Comparison of ENCODE assay signal across 15 cellular contexts in the genomic region with DNA sequence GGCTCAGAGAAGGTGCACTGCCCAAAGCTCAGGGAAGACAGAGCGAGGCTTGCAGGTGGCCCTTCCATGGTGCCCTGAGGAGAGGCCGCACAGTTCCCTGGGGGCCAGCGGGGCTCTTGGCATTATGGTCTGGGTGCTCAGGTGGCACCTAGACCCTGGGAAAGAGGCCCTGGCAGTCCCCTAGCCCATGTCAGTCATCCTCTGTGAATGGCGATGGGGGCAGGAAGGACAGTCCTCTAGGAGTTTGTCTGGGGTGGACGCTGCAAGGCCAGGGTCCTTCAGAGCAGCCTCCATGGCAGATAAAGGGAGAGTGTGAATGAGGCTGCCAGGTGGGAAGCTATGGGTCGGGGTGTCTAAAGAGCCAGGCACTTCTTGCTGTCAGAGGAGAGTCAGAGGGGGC.
DNase-seq lines count a peak whose midpoint lies in the region; ATAC-seq, FAIRE-seq and TF ChIP-seq lines count a peak whose summit lies in the region.
"Had no signal": no experiment of that assay in that cellular context is flagged by ENCODE, and none has a peak within 500 bp of the region (broad histone marks: within the 10 kb centered on the region; RNA-seq: fewer than 3 reads in every experiment).

No MANE protein-coding gene starts in this region.

- no peaks in the 10 kb centered on the region for H3K9me3 ChIP-seq in right lobe of liver
- H3K9me3 ChIP-seq in HepG2 (ENCODE audit: low read length), result no peaks in the 10 kb centered on the region
- no peaks in the 10 kb centered on the region for H3K9me3 ChIP-seq in RWPE2 (ENCODE audit: severe bottlenecking)
- H3K9me3 ChIP-seq in kidney (ENCODE audit: control insufficient read depth in 1 of 2, low read length in 2 of 2), result no peaks in the 10 kb centered on the region
- no peaks in the 10 kb centered on the region for H3K9me3 ChIP-seq in aorta (ENCODE audit: control insufficient read depth, low read length)
- no peaks in the 10 kb centered on the region for H3K9me3 ChIP-seq in esophagus muscularis mucosa
- H3K9me3 ChIP-seq: A549, BE2C, Caco-2 had no signal

- no peak overlapping the region for H3K4me2 ChIP-seq in HepG2 (ENCODE audit: low read depth, low read length)
- H3K4me2 ChIP-seq: A549 had no signal

- DNase-seq in right lobe of liver (peak in 2 of 3 donors; percentile 2 to 35), HepG2 (ENCODE audit: low spot score) (no peak), RWPE2 (ENCODE audit: low spot score) (peak; percentile 29), kidney (peak; percentile 26), aorta (peak; percentile 0 to 37), esophagus muscularis mucosa (ENCODE audit: extremely low spot score) (no peak), glomerular visceral epithelial cell (ENCODE audit: extremely low spot score) (no peak)
- DNase-seq: BE2C, DND-41, GDM1, H7 had no signal

- H3K4me3 ChIP-seq in right lobe of liver, result no peak overlapping the region
- H3K4me3 ChIP-seq in HepG2 (replicated peaks in 1 of 3; ENCODE audit: insufficient read depth in 1 of 3, low read depth in 2 of 3, low read length in 3 of 3), result no peak overlapping the region
- H3K4me3 ChIP-seq in RWPE2 (ENCODE audit: severe bottlenecking), result no peak overlapping the region
- no peak overlapping the region for H3K4me3 ChIP-seq in kidney (ENCODE audit: low read length in 2 of 2)
- no peak overlapping the region for H3K4me3 ChIP-seq in aorta (ENCODE audit: low read length in 2 of 2)
- no peak overlapping the region for H3K4me3 ChIP-seq in esophagus muscularis mucosa
- H3K4me3 ChIP-seq: A549 had no signal

- TF ChIP-seq CTCF in right lobe of liver (IDR thresholded peaks at IDR 0.05) (no peak), HepG2 (CRISPR knock-in tag; IDR thresholded peaks at IDR 0.05) (no peak), RWPE2 (IDR thresholded peaks at IDR 0.05; ENCODE audit: poor library complexity, severe bottlenecking) (no peak), kidney (IDR thresholded peaks at IDR 0.05; ENCODE audit: borderline replicate concordance, extremely low read depth, insufficient read depth) (no peak), esophagus muscularis mucosa (IDR thresholded peaks at IDR 0.05) (no peak)

- WGBS in right lobe of liver (ENCODE audit: insufficient coverage, low coverage, low lambda C conversion rate, missing lambda C conversion rate), result 100% methylated on average over 1 of the region's 6 CpGs
- WGBS in HepG2 (ENCODE audit: low lambda C conversion rate), result 46% methylated on average over 5 of the region's 6 CpGs
- WGBS in aorta, 2 donors, result 97 to 98% methylated on average over 6 of the region's 6 CpGs
- 100% methylated on average over 6 of the region's 6 CpGs for WGBS in esophagus muscularis mucosa

- no peak for FAIRE-seq in HepG2 (lab: Jason Lieb, UNC)
- no peak for FAIRE-seq in kidney (lab: Jason Lieb, UNC)
- FAIRE-seq: A549, GM12892 had no signal

- POLR2A ChIA-PET in HepG2 (lab: Yijun Ruan, JAX), result no interaction called here

- no peak overlapping the region for H3K27ac ChIP-seq in right lobe of liver
- H3K27ac ChIP-seq in HepG2 (ENCODE audit: extremely low read length, insufficient read depth, low read length), result no peak overlapping the region
- H3K27ac ChIP-seq in RWPE2 (ENCODE audit: poor library complexity, severe bottlenecking), result no peak overlapping the region
- no peak overlapping the region for H3K27ac ChIP-seq in kidney (ENCODE audit: low read depth in 2 of 2, low read length in 2 of 2)
- no peak overlapping the region for H3K27ac ChIP-seq in aorta (ENCODE audit: low read depth in 1 of 2, low read length in 2 of 2)
- H3K27ac ChIP-seq in esophagus muscularis mucosa (replicated peaks in 1 of 4), result no peak overlapping the region
- H3K27ac ChIP-seq: C4-2B had no signal

- in situ Hi-C loops in HepG2 (cut with HindIII; ENCODE audit: extremely low pct_ligation_motif_present, low pct_unique_long_range_greater_than_20kb), result no loop called here

- H3K27me3 ChIP-seq in right lobe of liver (no peaks in the 10 kb centered on the region), HepG2 (ENCODE audit: control insufficient read depth in 1 of 2, insufficient read depth in 2 of 2, low read length in 2 of 2) (peaks cover 1 to 16% of the 10 kb centered on the region in 2 experiments; a peak in 4 of 5 replicates), RWPE2 (ENCODE audit: insufficient read depth, poor library complexity, severe bottlenecking) (no peaks in the 10 kb centered on the region), aorta (ENCODE audit: control insufficient read depth in 1 of 2, insufficient read depth in 2 of 2, low read length in 1 of 2) (no peaks in the 10 kb centered on the region), esophagus muscularis mucosa (no peaks in the 10 kb centered on the region)
- H3K27me3 ChIP-seq: BE2C had no signal

- intact Hi-C loops in right lobe of liver (cut with DNase I) (no loop called here), HepG2 (cut with micrococcal nuclease; ENCODE audit: unreplicated experiment) (no loop called here), kidney (cut with DNase I) (no loop called here), aorta (cut with DNase I) (no loop called here), esophagus muscularis mucosa (cut with DNase I) (no loop called here)

- no peak overlapping the region for H3K9ac ChIP-seq in HepG2 (ENCODE audit: insufficient read depth, low read depth, low read length)
- no peak overlapping the region for H3K9ac ChIP-seq in kidney (ENCODE audit: low read length in 2 of 2)

- H3K36me3 ChIP-seq in right lobe of liver (no peaks in the 10 kb centered on the region), HepG2 (replicated peaks in 1 of 2; ENCODE audit: control insufficient read depth in 1 of 2, insufficient read depth in 2 of 2, low read length in 2 of 2) (no peaks in the 10 kb centered on the region), RWPE2 (ENCODE audit: low read depth) (no peaks in the 10 kb centered on the region), kidney (ENCODE audit: control insufficient read depth in 1 of 2, insufficient read depth in 2 of 2, low read length in 2 of 2) (no peaks in the 10 kb centered on the region), aorta (ENCODE audit: control insufficient read depth in 1 of 2, insufficient read depth in 2 of 2, low read length in 1 of 2) (no peaks in the 10 kb centered on the region), esophagus muscularis mucosa (no peaks in the 10 kb centered on the region)
- H3K36me3 ChIP-seq: BE2C had no signal

- no peak overlapping the region for H2AFZ ChIP-seq in HepG2 (ENCODE audit: low read length)

- ATAC-seq in right lobe of liver (no peak), HepG2 (no peak), RWPE2 (ENCODE audit: low read depth) (no peak), aorta (ENCODE audit: low FRiP score) (no peak)
- ATAC-seq: A549 had no signal

- H3K79me2 ChIP-seq in HepG2 (ENCODE audit: insufficient read depth, low read length), result no peaks in the 10 kb centered on the region

- no peaks in the 10 kb centered on the region for H4K20me1 ChIP-seq in HepG2 (ENCODE audit: insufficient read depth, low read length)

- TF ChIP-seq EP300 in HepG2 (IDR thresholded peaks at IDR 0.05; ENCODE audit: low read depth in 2 of 2, low read length in 2 of 2), result no peak
- no peak for TF ChIP-seq EP300 in HepG2 (CRISPR knock-in tag; IDR thresholded peaks at IDR 0.05; ENCODE audit: borderline replicate concordance)
- no peak for TF ChIP-seq EP300 in esophagus muscularis mucosa (IDR thresholded peaks at IDR 0.05)

- TF ChIP-seq POLR2A in right lobe of liver (IDR thresholded peaks at IDR 0.05), result no peak
- no peak for TF ChIP-seq POLR2A in HepG2 (IDR thresholded peaks at IDR 0.05; ENCODE audit: insufficient read depth in 1 of 2, low read depth in 2 of 2, low read length in 2 of 2)
- no peak for TF ChIP-seq POLR2A in esophagus muscularis mucosa (IDR thresholded peaks at IDR 0.05; ENCODE audit: low read depth)

- TF ChIP-seq RAD21 in HepG2 (CRISPR knock-in tag; IDR thresholded peaks at IDR 0.05), result no peak

- no TSS peak for BruUV-seq in HepG2 (replicated peaks; lab: Mats Ljungman, UMichigan)

- no peaks in the 10 kb centered on the region for H3K4me1 ChIP-seq in right lobe of liver
- no peaks in the 10 kb centered on the region for H3K4me1 ChIP-seq in HepG2 (ENCODE audit: insufficient read depth, low read length)
- H3K4me1 ChIP-seq in RWPE2 (ENCODE audit: insufficient read depth, poor library complexity, severe bottlenecking), result no peaks in the 10 kb centered on the region
- no peaks in the 10 kb centered on the region for H3K4me1 ChIP-seq in kidney (ENCODE audit: control insufficient read depth in 1 of 2, insufficient read depth in 1 of 2, low read depth in 1 of 2, low read length in 2 of 2)
- H3K4me1 ChIP-seq in aorta (ENCODE audit: control insufficient read depth in 1 of 2, insufficient read depth in 2 of 2, low read length in 2 of 2), result no peaks in the 10 kb centered on the region
- H3K4me1 ChIP-seq in esophagus muscularis mucosa, result peaks cover 0 to 7% (median 0%) of the 10 kb centered on the region in 4 donors
- H3K4me1 ChIP-seq: A549, BE2C, Caco-2 had no signal

- CTCF ChIA-PET in HepG2 (lab: Yijun Ruan, JAX; ENCODE audit: low intra/inter-chr PET ratio, low total read pairs), result no interaction called here

TF ChIP-seq in HepG2, 621 proteins besides CTCF, POLR2A, EP300 and RAD21 (continues in another document):
- no peak for TF ChIP-seq HNF4A (CRISPR knock-in tag; IDR thresholded peaks at IDR 0.05)
- no peak for TF ChIP-seq KDM6A (CRISPR knock-in tag; IDR thresholded peaks at IDR 0.05; ENCODE audit: low read depth)
- no peak for TF ChIP-seq ZSCAN22 (CRISPR knock-in tag; IDR thresholded peaks at IDR 0.05)

Comparison
In these comparisons a context has a peak if more than half of its experiments do, and no peak if none do; other contexts are left out.
1. DNase-seq: peak in right lobe of liver (2 of 3), RWPE2 (single experiment), kidney (single experiment) and aorta (2 of 2); none in HepG2 (single experiment), esophagus muscularis mucosa (single experiment) and glomerular visceral epithelial cell (single experiment).